26 cellular contexts compared by ENCODE assay signal in genomic region chr17:1452836-1453235, GRCh38. TPM values are rescaled to one million over a fixed set of nuclear protein-coding genes. Genes with fewer than 3 reads are reported as not detected.
DNase-seq lines count a peak whose midpoint lies in the region; ATAC-seq and TF ChIP-seq lines count a peak whose summit lies in the region.
"Had no signal": no experiment of that assay in that cellular context is flagged by ENCODE, and none has a peak within 500 bp of the region (broad histone marks: within the 10 kb centered on the region; RNA-seq: fewer than 3 reads in every experiment).

No MANE protein-coding gene starts in this region.

- DNase-seq in DND-41 (no peak), T-helper 17 cell (no peak), memory B cell (ENCODE audit: low spot score in 2 of 2) (no peak), SK-N-SH (no peak), NCI-H526 treated with DMSO at 0.1 percent for 48 hours (lab: John Stamatoyannopoulos, UW) (no peak), T1000 (lab: John Stamatoyannopoulos, UW) (no peak)
- DNase-seq: activated CD4-positive, alpha-beta T cell treated with anti-CD3 and anti-CD28 coated beads, Interleukin-2, amount 50 U/mL, for 4 hours; activated CD8-positive, alpha-beta memory T cell treated with anti-CD3 and anti-CD28 coated beads, Interleukin-2, amount 50 U/mL, for 48 hours; caudate nucleus; CD8-positive, alpha-beta T cell; MM.1S; NCI-H1436 treated with DMSO at 0.1 percent for 48 hours; NCI-H510A; NK-92 treated with Interleukin-12 subunit alpha and Interleukin-12 subunit beta, amount 100 ng/mL, for 24 hours; ovary; Peyer's patch; stimulated activated CD4-positive, alpha-beta T cell treated with anti-CD3 and anti-CD28 coated beads, Interleukin-12 subunit alpha, Interleukin-12 subunit beta, amount 100 ng/mL, for 4 hours; stimulated activated CD4-positive, alpha-beta T cell treated with anti-CD3 and anti-CD28 coated beads, Interleukin-4, amount 100 ng/mL, for 4 hours; stimulated activated naive CD8-positive, alpha-beta T cell treated with anti-CD3 and anti-CD28 coated beads, Interleukin-15, amount 100 ng/mL, for 72 hours; T-helper 2 cell had no signal

- H3K9me3 ChIP-seq in DND-41 (ENCODE audit: insufficient read depth, low read length, severe bottlenecking): no peaks in the 10 kb centered on the region
- H3K9me3 ChIP-seq in T-helper 17 cell (ENCODE audit: control insufficient read depth, low read length, poor library complexity, severe bottlenecking): no peaks in the 10 kb centered on the region
- H3K9me3 ChIP-seq in skeletal muscle satellite cell (replicated peaks; ENCODE audit: low read length): no peaks in the 10 kb centered on the region
- H3K9me3 ChIP-seq in SK-N-SH: no peaks in the 10 kb centered on the region
- H3K9me3 ChIP-seq: HAP-1, ovary, Peyer's patch, SJSA1 had no signal

- no peaks in the 10 kb centered on the region for H3K9me3 Mint-ChIP-seq in memory B cell
- H3K9me3 Mint-ChIP-seq: CD8-positive, alpha-beta T cell; stimulated activated naive CD8-positive, alpha-beta T cell treated with anti-CD3 and anti-CD28 coated beads, Interleukin-15, amount 100 ng/mL, for 72 hours had no signal

- TF ChIP-seq CTCF in DND-41 (IDR thresholded peaks at IDR 0.05; ENCODE audit: borderline replicate concordance, extremely low read depth, low read length, poor library complexity, severe bottlenecking): no peak
- TF ChIP-seq CTCF in SK-N-SH (IDR thresholded peaks at IDR 0.05): no peak

- H3F3A ChIP-seq in SK-N-SH (replicated peaks; ENCODE audit: insufficient read depth): peaks cover 18% of the 10 kb centered on the region

- no peak overlapping the region for H2AFZ ChIP-seq in DND-41 (ENCODE audit: low read depth, low read length)
- H2AFZ ChIP-seq in SK-N-SH (ENCODE audit: low read depth): no peak overlapping the region
- H2AFZ ChIP-seq: hepatocyte had no signal

- H3K4me1 Mint-ChIP-seq in T-helper 17 cell (peaks cover 37% of the 10 kb centered on the region), memory B cell (peaks cover 33% of the 10 kb centered on the region)

- H3K4me1 ChIP-seq in DND-41 (ENCODE audit: insufficient read depth, low read length) (peaks cover 36% of the 10 kb centered on the region), skeletal muscle satellite cell (ENCODE audit: control insufficient read depth, insufficient read depth, low read length) (peaks cover 31% of the 10 kb centered on the region), SK-N-SH (ENCODE audit: control insufficient read depth in 1 of 2, insufficient read depth in 2 of 2, low read depth in 1 of 2, low read length in 1 of 2) (peaks cover 0 to 8% of the 10 kb centered on the region in 2 experiments; a peak in 1 of 4 replicates)

- H3K4me3 ChIP-seq in DND-41 (ENCODE audit: low read depth in 1 of 2, low read length in 2 of 2) (no peak overlapping the region), skeletal muscle satellite cell (ENCODE audit: low read length) (no peak overlapping the region), SK-N-SH (ENCODE audit: low read depth in 2 of 2, low read length in 1 of 2) (no peak overlapping the region)
- H3K4me3 ChIP-seq: HAP-1, hepatocyte, ovary, Peyer's patch, SJSA1 had no signal

- H4K20me1 ChIP-seq in DND-41 (ENCODE audit: insufficient read depth, low read length) (peaks cover 49% of the 10 kb centered on the region), SK-N-SH (ENCODE audit: insufficient read depth) (peaks cover 78% of the 10 kb centered on the region)

- POLR2A ChIA-PET in SK-N-SH (lab: Yijun Ruan, JAX): no interaction called here

- CTCF ChIA-PET in SK-N-SH (lab: Yijun Ruan, JAX): no interaction called here

- peaks cover 86% of the 10 kb centered on the region for H3K79me2 ChIP-seq in DND-41 (ENCODE audit: insufficient read depth, low read length)
- H3K79me2 ChIP-seq in SK-N-SH (ENCODE audit: insufficient read depth): peaks cover 82% of the 10 kb centered on the region

- no peak for TF ChIP-seq RAD21 in SK-N-SH (IDR thresholded peaks at IDR 0.05; ENCODE audit: low read length)

- no peak for TF ChIP-seq EP300 in SK-N-SH (IDR thresholded peaks at IDR 0.05; ENCODE audit: borderline replicate concordance in 1 of 2, low read depth in 1 of 2, low read length in 1 of 2)

- H3K36me3 Mint-ChIP-seq in T-helper 17 cell (ENCODE audit: low read depth) (no peaks in the 10 kb centered on the region), memory B cell (peaks cover 2% of the 10 kb centered on the region)

- no peaks in the 10 kb centered on the region for H3K9me2 ChIP-seq in SK-N-SH

- peak overlapping the region; percentile 81; the same call in 1 of the 2 replicates for H3K4me2 ChIP-seq in DND-41 (ENCODE audit: insufficient read depth, low read length)
- H3K4me2 ChIP-seq in skeletal muscle satellite cell (ENCODE audit: low read length): peak overlapping the region; percentile 13
- H3K4me2 ChIP-seq in SK-N-SH: no peak overlapping the region
- H3K4me2 ChIP-seq: hepatocyte had no signal

- H3K27me3 Mint-ChIP-seq in T-helper 17 cell (no peaks in the 10 kb centered on the region), memory B cell (peaks cover 1% of the 10 kb centered on the region)

- H3K4me3 Mint-ChIP-seq in T-helper 17 cell (no peak overlapping the region), memory B cell (no peak overlapping the region)

- H3K27me3 ChIP-seq in DND-41 (ENCODE audit: insufficient read depth, low read length, poor library complexity) (no peaks in the 10 kb centered on the region), skeletal muscle satellite cell (ENCODE audit: control insufficient read depth, insufficient read depth, low read length) (no peaks in the 10 kb centered on the region), SK-N-SH (ENCODE audit: insufficient read depth) (no peaks in the 10 kb centered on the region)
- H3K27me3 ChIP-seq: hepatocyte, ovary, Peyer's patch, SJSA1 had no signal

- H3K27ac Mint-ChIP-seq in T-helper 17 cell (peak overlapping the region; percentile 3), memory B cell (peak overlapping the region; percentile 38)

- WGBS in SK-N-SH (ENCODE audit: low lambda C conversion rate): 89% methylated on average over 5 of the region's 5 CpGs

- ATAC-seq in DND-41 (ENCODE audit: insufficient read depth, low read depth): no peak
- ATAC-seq in T-helper 17 cell: no peak
- no peak for ATAC-seq in memory B cell (ENCODE audit: low read depth)
- ATAC-seq: CD8-positive, alpha-beta T cell; right cardiac atrium; stimulated activated naive CD8-positive, alpha-beta T cell treated with anti-CD3 and anti-CD28 coated beads, Interleukin-15, amount 100 ng/mL, for 72 hours had no signal

- H3K9ac ChIP-seq in DND-41 (ENCODE audit: low read depth, low read length) (no peak overlapping the region), skeletal muscle satellite cell (ENCODE audit: low read depth, low read length) (no peak overlapping the region), SK-N-SH (no peak overlapping the region)

- H3K36me3 ChIP-seq in DND-41 (ENCODE audit: insufficient read depth, low read length) (peaks cover 29% of the 10 kb centered on the region), skeletal muscle satellite cell (ENCODE audit: insufficient read depth, low read length) (peaks cover 30% of the 10 kb centered on the region), SK-N-SH (replicated peaks in 1 of 2; ENCODE audit: control insufficient read depth in 1 of 2, insufficient read depth in 2 of 2, low read length in 1 of 2) (peaks cover 3 to 18% of the 10 kb centered on the region in 2 experiments)
- H3K36me3 ChIP-seq: ovary had no signal

- H3K27ac ChIP-seq in DND-41 (ENCODE audit: low read length) (no peak overlapping the region; the same call in 1 of the 2 replicates), SK-N-SH (ENCODE audit: low read depth in 2 of 2, low read length in 1 of 2) (no peak overlapping the region)
- H3K27ac ChIP-seq: epithelial cell of prostate, hepatocyte, ovary, SJSA1 had no signal

TF ChIP-seq in SK-N-SH, 30 proteins besides CTCF, POLR2A, EP300 and RAD21 (continues in another document):
- TF ChIP-seq IRF3 (IDR thresholded peaks at IDR 0.05; ENCODE audit: low read depth, low read length): no peak
- no peak for TF ChIP-seq EZH2phosphoT487 (IDR thresholded peaks at IDR 0.05; ENCODE audit: borderline replicate concordance, low read depth)
- no peak for TF ChIP-seq ELF1 (IDR thresholded peaks at IDR 0.05)
- no peak for TF ChIP-seq FOXJ3 (CRISPR knock-in tag; IDR thresholded peaks at IDR 0.05)
- no peak for TF ChIP-seq NFIC (IDR thresholded peaks at IDR 0.05; ENCODE audit: borderline replicate concordance)

RNA-seq across cellular contexts. Expression of gene CRK, which starts 3.2 kb away (rescaled TPM):
- 10 to 100 TPM; 14.8 to 17.4 TPM for total RNA-seq in T-helper 17 cell
- total RNA-seq in skeletal muscle satellite cell (2012; rRNA removed): 83.4 and 85.0 TPM in 2 replicates
- 50.7 and 63.5 TPM in 2 replicates for polyA plus RNA-seq in SK-N-SH (2012; rRNA removed)
- polyA plus RNA-seq in SK-N-SH (2012; cell fraction: cytosol; rRNA removed): 73.3 and 80.8 TPM in 2 replicates
- polyA plus RNA-seq in SK-N-SH (2012; cell fraction: nucleus; rRNA removed): 22.6 and 29.4 TPM in 2 replicates

RNA-seq across cellular contexts. Expression of gene MYO1C, which starts 39.6 kb away (rescaled TPM):
- total RNA-seq in T-helper 17 cell: 10 to 100 TPM; 29.5 to 43.1 TPM
- 99.4 and 114 TPM in 2 replicates for total RNA-seq in skeletal muscle satellite cell (2012; rRNA removed)
- 98.0 and 102 TPM in 2 replicates for polyA plus RNA-seq in SK-N-SH (2012; rRNA removed)
- polyA plus RNA-seq in SK-N-SH (2012; cell fraction: cytosol; rRNA removed): 44.7 and 60.5 TPM in 2 replicates
- polyA plus RNA-seq in SK-N-SH (2012; cell fraction: nucleus; rRNA removed): 250 and 284 TPM in 2 replicates

RNA-seq across cellular contexts. Expression of gene YWHAE, which starts 52.8 kb away (rescaled TPM):
- 100 to 1,000 TPM; 142 to 146 TPM for total RNA-seq in T-helper 17 cell
- total RNA-seq in skeletal muscle satellite cell (2012; rRNA removed): 623 and 650 TPM in 2 replicates
- polyA plus RNA-seq in SK-N-SH (2012; rRNA removed): 812 and 1,023 TPM in 2 replicates
- polyA plus RNA-seq in SK-N-SH (2012; cell fraction: cytosol; rRNA removed): 1,249 and 1,463 TPM in 2 replicates
- polyA plus RNA-seq in SK-N-SH (2012; cell fraction: nucleus; rRNA removed): 328 and 363 TPM in 2 replicates
